In the genomic region with DNA sequence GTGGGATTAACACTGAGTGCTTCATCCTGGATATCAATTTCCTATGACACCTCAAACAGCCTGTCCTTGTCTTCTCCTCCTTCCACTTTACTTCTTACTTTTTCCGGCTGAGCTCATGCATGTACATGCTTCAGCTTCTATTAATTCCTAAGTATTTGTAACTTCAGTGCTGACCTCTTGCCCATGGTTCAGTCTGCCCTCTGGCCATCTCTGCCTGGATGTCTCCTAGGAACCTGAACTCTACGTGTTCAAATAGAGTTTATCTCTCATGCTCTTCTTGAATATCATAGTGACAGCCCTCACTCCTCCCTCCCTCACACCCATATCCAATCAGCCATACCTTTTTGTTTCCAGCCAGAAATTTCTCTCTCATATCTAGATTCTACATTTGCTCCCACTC, we compare ENCODE assay signal across 34 cellular contexts.
"Had no signal": no experiment of that assay in that cellular context is flagged by ENCODE, and none has a peak within 500 bp of the region (broad histone marks: within the 10 kb centered on the region; RNA-seq: fewer than 3 reads in every experiment).

No MANE protein-coding gene starts in this region.

- DNase-seq: Karpas-422, Kasumi-1, MG63, MM.1S, MV-4-11, NCI-H1048, NCI-H1092, NCI-H1092 treated with DMSO at 0.1 percent for 48 hours, NCI-H1105, NCI-H1105 treated with DMSO at 0.1 percent for 48 hours, NCI-H1417, NCI-H1417 treated with DMSO at 0.1 percent for 48 hours, NCI-H1436, NCI-H1436 treated with DMSO at 0.1 percent for 48 hours, NCI-H146, NCI-H1694, NCI-H1694 treated with DMSO at 0.1 percent for 48 hours, NCI-H187, NCI-H187 treated with DMSO at 0.1 percent for 48 hours, NCI-H1930, NCI-H2029, NCI-H2029 treated with DMSO at 0.1 percent for 48 hours, NCI-H2081, NCI-H2081 treated with DMSO at 0.1 percent for 48 hours, NCI-H2107, NCI-H2171, NCI-H2171 treated with DMSO at 0.1 percent for 48 hours, NCI-H2227 treated with DMSO at 0.1 percent for 48 hours, NCI-H226, NCI-H345, NCI-H446, NCI-H446 treated with DMSO at 0.1 percent for 48 hours, NCI-H510A had no signal

- H3K36me3 ChIP-seq: MG63 had no signal

- H3K27me3 ChIP-seq: MG63 had no signal

- H3K4me2 ChIP-seq: KMS-11 had no signal

- H3K9ac ChIP-seq: KMS-11 had no signal

- H3K4me3 ChIP-seq: MG63 had no signal

- H3K27ac ChIP-seq: KMS-11 had no signal

- H3K9me3 ChIP-seq: MG63 had no signal
